Comparison of ENCODE assay signal across 1 cellular context in genomic region chr2:206642075-206643025, GRCh38.
TF ChIP-seq lines count a peak whose summit lies in the region.

Gene FAM237A (plus strand): TSS chr2:206642487. CDS start chr2:206644237, 1,750 bp downstream.

TF ChIP-seq in endothelial cell of umbilical vein, 7 proteins besides CTCF, POLR2A, EP300 and RAD21:
- TF ChIP-seq EZH2 (IDR thresholded peaks at IDR 0.05; ENCODE audit: borderline replicate concordance, low read depth, low read length, severe bottlenecking), result peak; percentile 57
- TF ChIP-seq MYC (IDR thresholded peaks at IDR 0.05; ENCODE audit: low read depth, low read length), result no peak
